1 cellular context compared by ENCODE assay signal in genomic region chr4:138696771-138697170, GRCh38.
TF ChIP-seq lines count a peak whose summit lies in the region.

No MANE protein-coding gene starts in this region.

TF ChIP-seq in IMR-90, 13 proteins besides CTCF, POLR2A, EP300 and RAD21:
- TF ChIP-seq RFX5 (IDR thresholded peaks at IDR 0.05; ENCODE audit: low read depth, low read length): no peak
- no peak for TF ChIP-seq USF2 (IDR thresholded peaks at IDR 0.05; ENCODE audit: low read depth, low read length)
- no peak for TF ChIP-seq FOS (IDR thresholded peaks at IDR 0.05; ENCODE audit: low read depth, low read length)
- TF ChIP-seq MAFK (IDR thresholded peaks at IDR 0.05; ENCODE audit: low read depth, low read length): no peak
- no peak for TF ChIP-seq MXI1 (IDR thresholded peaks at IDR 0.05; ENCODE audit: borderline replicate concordance, low read depth, low read length)
- no peak for TF ChIP-seq SMC3 (IDR thresholded peaks at IDR 0.05; ENCODE audit: low read depth, low read length)
- TF ChIP-seq NFE2L2 (IDR thresholded peaks at IDR 0.05; ENCODE audit: low read depth, low read length): no peak
- TF ChIP-seq CHD1 (IDR thresholded peaks at IDR 0.05; ENCODE audit: low read depth, low read length): no peak
- no peak for TF ChIP-seq MAZ (IDR thresholded peaks at IDR 0.05; ENCODE audit: borderline replicate concordance, low read depth, low read length)
